Comparison of ENCODE assay signal across 9 cellular contexts in the genomic region with DNA sequence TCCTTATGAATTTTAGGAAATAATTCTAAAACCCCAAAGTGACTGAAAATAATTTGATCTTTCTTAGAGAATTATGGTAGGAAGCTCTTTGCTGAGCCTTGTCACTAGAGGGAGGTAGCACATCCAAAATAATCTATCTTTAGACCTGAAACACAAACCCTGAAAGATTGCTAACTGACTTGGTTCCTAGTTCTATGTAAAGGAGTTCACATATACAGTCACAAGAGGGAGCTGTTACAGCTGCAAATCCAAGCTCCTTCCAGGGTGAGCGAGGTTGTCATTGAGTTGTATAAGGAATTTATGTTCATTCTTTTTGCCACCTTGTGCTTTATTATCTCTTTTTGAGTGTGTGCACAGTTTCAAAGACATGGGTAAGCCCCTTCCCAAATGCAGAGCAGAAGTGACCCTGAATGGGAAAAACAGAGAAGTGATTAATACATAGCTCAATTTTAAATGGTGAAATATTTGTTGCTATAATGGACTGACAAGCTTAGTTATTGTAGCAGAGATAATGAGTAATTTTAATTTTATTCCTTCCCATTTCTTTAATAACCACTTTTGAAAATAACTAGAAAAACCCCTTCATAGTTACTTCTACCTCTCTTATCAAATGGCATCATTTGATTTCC.
DNase-seq lines count a peak whose midpoint lies in the region; ATAC-seq, FAIRE-seq and TF ChIP-seq lines count a peak whose summit lies in the region.
"Had no signal": no experiment of that assay in that cellular context is flagged by ENCODE, and none has a peak within 500 bp of the region (broad histone marks: within the 10 kb centered on the region; RNA-seq: fewer than 3 reads in every experiment).

No MANE protein-coding gene starts in this region.

- no TSS peak for BruUV-seq in endothelial cell of umbilical vein (replicated peaks; lab: Mats Ljungman, UMichigan)

- POLR2A ChIA-PET in endothelial cell of umbilical vein (lab: Charles Lee), result no interaction called here

- no peaks in the 10 kb centered on the region for H3K36me3 ChIP-seq in endothelial cell of umbilical vein (ENCODE audit: control insufficient read depth in 2 of 2, extremely low read depth in 1 of 2, insufficient read depth in 2 of 2, low read length in 2 of 2)
- H3K36me3 ChIP-seq: BLaER1 treated with 17β-estradiol and CSF1 and Interleukin-3, amounts not matched to agents 10 nM and 100 nM had no signal

- intact Hi-C loops in endothelial cell of umbilical vein (cut with micrococcal nuclease) (loop anchor here (2.0 kb wide), 1 partner anchor 76 kb away; no protein-coding TSS in a partner anchor), sciatic nerve (cut with DNase I) (no loop called here)

- ATAC-seq in HG03175 (IDR thresholded peaks at IDR 0.05; ENCODE audit: unreplicated experiment) (peak; percentile 63), sciatic nerve (no peak)

- H3K27me3 ChIP-seq in endothelial cell of umbilical vein (ENCODE audit: control insufficient read depth in 2 of 2, insufficient read depth in 2 of 2, low read length in 2 of 2), result peaks cover 7 to 11% of the 10 kb centered on the region in 2 experiments
- H3K27me3 ChIP-seq: BLaER1 treated with 17β-estradiol and CSF1 and Interleukin-3, amounts not matched to agents 10 nM and 100 nM had no signal

- no peak overlapping the region for H3K27ac Mint-ChIP-seq in nephron

- H3K9me3 Mint-ChIP-seq in nephron, result peaks cover 9% of the 10 kb centered on the region

- H2AFZ ChIP-seq in endothelial cell of umbilical vein (ENCODE audit: low read depth, low read length), result no peak overlapping the region

- no peak overlapping the region for H3K27ac ChIP-seq in endothelial cell of umbilical vein (ENCODE audit: insufficient read depth, low read depth, low read length)
- H3K27ac ChIP-seq: BLaER1 treated with 17β-estradiol and CSF1 and Interleukin-3, amounts not matched to agents 10 nM and 100 nM had no signal

- TF ChIP-seq CTCF in endothelial cell of umbilical vein (IDR thresholded peaks at IDR 0.05; ENCODE audit: extremely low read depth in 1 of 2, insufficient read depth in 1 of 2, low read depth in 1 of 2, low read length in 2 of 2), result peak; percentile 56 to 66
- TF ChIP-seq CTCF in nephron (IDR thresholded peaks at IDR 0.05; ENCODE audit: unreplicated experiment in 3 of 3), result peak; percentile 58 to 70 (median 70)

- H3K27me3 Mint-ChIP-seq in nephron (ENCODE audit: low read depth), result no peaks in the 10 kb centered on the region

- CTCF ChIA-PET in endothelial cell of umbilical vein (lab: Charles Lee), result interaction anchor here (0.5 to 2.2 kb wide), 49 partner anchors 9 to 332 kb away, joined by 3 to 30 read pairs (median 5); no protein-coding TSS in a partner anchor

- H3K9me1 ChIP-seq in endothelial cell of umbilical vein (replicated peaks; ENCODE audit: control insufficient read depth, extremely low read depth, insufficient read depth, low read length), result no peaks in the 10 kb centered on the region

- H3K4me3 Mint-ChIP-seq in nephron, result no peak overlapping the region

- DNase-seq in NCI-H1105 treated with DMSO at 0.1 percent for 48 hours (lab: John Stamatoyannopoulos, UW) (peak; percentile 19), NCI-H1105 (lab: John Stamatoyannopoulos, UW) (no peak), SHP77 treated with DMSO at 0.1 percent for 48 hours (lab: John Stamatoyannopoulos, UW) (peak; percentile 5), endothelial cell of umbilical vein (ENCODE audit: low read depth, low spot score) (peak; percentile 49), sciatic nerve (ENCODE audit: low spot score) (no peak), UCSD-AML1 (lab: John Stamatoyannopoulos, UW; ENCODE audit: unreplicated experiment) (no peak)

- no peak overlapping the region for H3K9ac ChIP-seq in endothelial cell of umbilical vein (replicated peaks; ENCODE audit: extremely low read depth, insufficient read depth, low read length)
- H3K9ac ChIP-seq: BLaER1 treated with 17β-estradiol and CSF1 and Interleukin-3, amounts not matched to agents 10 nM and 100 nM had no signal

- H3K36me3 Mint-ChIP-seq in nephron (ENCODE audit: low read depth), result no peaks in the 10 kb centered on the region

- H3K4me2 ChIP-seq in endothelial cell of umbilical vein (ENCODE audit: insufficient read depth, low read length), result no peak overlapping the region
- H3K4me2 ChIP-seq: BLaER1 treated with 17β-estradiol and CSF1 and Interleukin-3, amounts not matched to agents 10 nM and 100 nM had no signal

- no peak overlapping the region for H3K4me3 ChIP-seq in endothelial cell of umbilical vein (replicated peaks in 1 of 3; ENCODE audit: insufficient read depth in 1 of 3, low read depth in 1 of 3, low read length in 3 of 3)
- H3K4me3 ChIP-seq: BLaER1 treated with 17β-estradiol and CSF1 and Interleukin-3, amounts not matched to agents 10 nM and 100 nM had no signal

- no peaks in the 10 kb centered on the region for H3K79me2 ChIP-seq in endothelial cell of umbilical vein (ENCODE audit: control insufficient read depth, insufficient read depth, low read length)

- no peaks in the 10 kb centered on the region for H3K4me1 ChIP-seq in endothelial cell of umbilical vein (ENCODE audit: control insufficient read depth, extremely low read depth, insufficient read depth, low read length)
- H3K4me1 ChIP-seq: BLaER1 treated with 17β-estradiol and CSF1 and Interleukin-3, amounts not matched to agents 10 nM and 100 nM had no signal

- FAIRE-seq in endothelial cell of umbilical vein (lab: Jason Lieb, UNC), result peak; percentile 85

- TF ChIP-seq POLR2A in endothelial cell of umbilical vein (IDR thresholded peaks at IDR 0.05; ENCODE audit: low read depth, low read length), result no peak

- dilution Hi-C loops in endothelial cell of umbilical vein (cut with MboI; ENCODE audit: extremely low pct_ligation_motif_present, low sequenced_read_pairs), result no loop called here

- no peaks in the 10 kb centered on the region for H4K20me1 ChIP-seq in endothelial cell of umbilical vein (replicated peaks; ENCODE audit: control insufficient read depth, extremely low read depth, insufficient read depth, low read length)
- H4K20me1 ChIP-seq: BLaER1 treated with 17β-estradiol and CSF1 and Interleukin-3, amounts not matched to agents 10 nM and 100 nM had no signal

- no peaks in the 10 kb centered on the region for H3K9me3 ChIP-seq in endothelial cell of umbilical vein (replicated peaks; ENCODE audit: control insufficient read depth, insufficient read depth, low read length)

- no peaks in the 10 kb centered on the region for H3K4me1 Mint-ChIP-seq in nephron

TF ChIP-seq in endothelial cell of umbilical vein, 7 proteins besides CTCF, POLR2A, EP300 and RAD21:
- TF ChIP-seq GATA2 (IDR thresholded peaks at IDR 0.05; ENCODE audit: insufficient read depth, insufficient read length, low read depth, low read length), result no peak
- TF ChIP-seq, protein P1, sequence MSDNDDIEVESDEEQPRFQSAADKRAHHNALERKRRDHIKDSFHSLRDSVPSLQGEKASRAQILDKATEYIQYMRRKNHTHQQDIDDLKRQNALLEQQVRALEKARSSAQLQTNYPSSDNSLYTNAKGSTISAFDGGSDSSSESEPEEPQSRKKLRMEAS (IDR thresholded peaks at IDR 0.05; ENCODE audit: insufficient read depth, insufficient read length), result no peak
- no peak for TF ChIP-seq EZH2 (IDR thresholded peaks at IDR 0.05; ENCODE audit: borderline replicate concordance, low read depth, low read length, severe bottlenecking)
- no peak for TF ChIP-seq JUN (IDR thresholded peaks at IDR 0.05; ENCODE audit: borderline replicate concordance, insufficient read depth, insufficient read length, low read depth)
- TF ChIP-seq POLR2AphosphoS5 (IDR thresholded peaks at IDR 0.05; ENCODE audit: insufficient read depth, low read depth, low read length), result no peak
- no peak for TF ChIP-seq MYC (IDR thresholded peaks at IDR 0.05; ENCODE audit: low read depth, low read length)
- TF ChIP-seq FOS (IDR thresholded peaks at IDR 0.05; ENCODE audit: borderline replicate concordance, insufficient read depth, low read length), result no peak

Comparison
In these comparisons a context has a peak if more than half of its experiments do, and no peak if none do; other contexts are left out.
1. DNase-seq: peak in NCI-H1105 treated with DMSO at 0.1 percent for 48 hours (single experiment), SHP77 treated with DMSO at 0.1 percent for 48 hours (single experiment) and endothelial cell of umbilical vein (single experiment); none in NCI-H1105 (single experiment), sciatic nerve (single experiment) and UCSD-AML1 (single experiment).